20 cellular contexts compared by ENCODE assay signal in genomic region chr15:27176785-27177406, GRCh38.
DNase-seq lines count a peak whose midpoint lies in the region; ATAC-seq, FAIRE-seq and TF ChIP-seq lines count a peak whose summit lies in the region.
"Had no signal": no experiment of that assay in that cellular context is flagged by ENCODE, and none has a peak within 500 bp of the region (broad histone marks: within the 10 kb centered on the region; RNA-seq: fewer than 3 reads in every experiment).

No MANE protein-coding gene starts in this region.

- H2AFZ ChIP-seq in K562 (ENCODE audit: low read depth, low read length) = no peak overlapping the region
- no peak overlapping the region for H2AFZ ChIP-seq in HepG2 (ENCODE audit: low read length)

- TF ChIP-seq RAD21 in K562 (CRISPR knock-in tag; conservative IDR thresholded peaks at IDR 0.05 in 1 of 2, IDR thresholded peaks at IDR 0.05 in 1 of 2) (no peak), HepG2 (CRISPR knock-in tag; IDR thresholded peaks at IDR 0.05) (no peak)

- H3K9ac ChIP-seq in K562 (ENCODE audit: insufficient read depth in 1 of 2, low read depth in 2 of 2, low read length in 2 of 2) (no peak overlapping the region), HepG2 (ENCODE audit: insufficient read depth, low read depth, low read length) (no peak overlapping the region)
- H3K9ac ChIP-seq: KMS-11 had no signal

- DNase-seq in HT1080 (ENCODE audit: low read depth) = peak; percentile 63
- DNase-seq in RKO (ENCODE audit: low spot score) = peak; percentile 2
- peak in 1 of 4 experiments; percentile 21 for DNase-seq in K562 (ENCODE audit: extremely low read depth in 1 of 4, low spot score in 3 of 4)
- DNase-seq in foreskin keratinocyte = peak; percentile 0 to 2
- DNase-seq in HepG2 (ENCODE audit: low spot score) = no peak
- DNase-seq in NCI-H226 = no peak
- DNase-seq: C1 segment of cervical spinal cord; CD4-positive, CD25-positive, alpha-beta regulatory T cell; CD8-positive, alpha-beta memory T cell; COR-L47; DMS153; DMS79; GDM1; GOT3; H9 had no signal

- H3K36me3 ChIP-seq in K562 (ENCODE audit: control insufficient read depth, insufficient read depth, low read length) (no peaks in the 10 kb centered on the region; the same call in 2 of the 3 replicates), HepG2 (replicated peaks in 1 of 2; ENCODE audit: control insufficient read depth in 1 of 2, insufficient read depth in 2 of 2, low read length in 2 of 2) (no peaks in the 10 kb centered on the region)

- WGBS in K562 (ENCODE audit: insufficient coverage, low coverage, missing lambda C conversion rate) = 70% methylated on average over 4 of the region's 4 CpGs
- WGBS in HepG2 (ENCODE audit: low lambda C conversion rate) = 10% methylated on average over 3 of the region's 4 CpGs

- H3K27ac ChIP-seq in K562 (ENCODE audit: extremely low read depth, low read depth, low read length) = no peak overlapping the region; the same call in 2 of the 3 replicates
- no peak overlapping the region for H3K27ac ChIP-seq in foreskin keratinocyte
- no peak overlapping the region for H3K27ac ChIP-seq in HepG2 (ENCODE audit: extremely low read length, insufficient read depth, low read length)
- H3K27ac ChIP-seq: KMS-11 had no signal

- H3K9me3 ChIP-seq in K562 (replicated peaks; ENCODE audit: control insufficient read depth, insufficient read depth, low read depth, low read length) (peaks cover 5% of the 10 kb centered on the region; the same call in 1 of the 2 replicates), HepG2 (ENCODE audit: low read length) (peaks cover 68% of the 10 kb centered on the region)

- no peak for TF ChIP-seq CTCF in K562 (IDR thresholded peaks at IDR 0.05 in 2 of 3, conservative IDR thresholded peaks at IDR 0.05 in 1 of 3; ENCODE audit: insufficient read depth in 2 of 3, low read depth in 1 of 3, low read length in 3 of 3)
- no peak for TF ChIP-seq CTCF in foreskin keratinocyte (conservative IDR thresholded peaks at IDR 0.05)
- no peak for TF ChIP-seq CTCF in HepG2 (CRISPR knock-in tag; IDR thresholded peaks at IDR 0.05)

- no peak for TF ChIP-seq EP300 in K562 (IDR thresholded peaks at IDR 0.05; ENCODE audit: low read length)
- TF ChIP-seq EP300 in HepG2 (IDR thresholded peaks at IDR 0.05; ENCODE audit: low read depth in 2 of 2, low read length in 2 of 2) = no peak
- no peak for TF ChIP-seq EP300 in HepG2 (CRISPR knock-in tag; IDR thresholded peaks at IDR 0.05; ENCODE audit: borderline replicate concordance)

- no TSS peak for BruUV-seq in K562 (replicated peaks; lab: Mats Ljungman, UMichigan)
- BruUV-seq in HepG2 (replicated peaks; lab: Mats Ljungman, UMichigan) = no TSS peak

- ATAC-seq in K562 (no peak), foreskin keratinocyte (no peak), GM18873 (IDR thresholded peaks at IDR 0.05; ENCODE audit: low FRiP score, unreplicated experiment) (no peak), HepG2 (no peak)

- in situ Hi-C loops in K562 (cut with MboI) = no loop called here
- in situ Hi-C loops in HepG2 (cut with HindIII; ENCODE audit: extremely low pct_ligation_motif_present, low pct_unique_long_range_greater_than_20kb) = no loop called here

- H3K4me3 ChIP-seq in K562 (no peak overlapping the region), HepG2 (replicated peaks in 1 of 3; ENCODE audit: insufficient read depth in 1 of 3, low read depth in 2 of 3, low read length in 3 of 3) (no peak overlapping the region)

- no peaks in the 10 kb centered on the region for H3K9me1 ChIP-seq in K562 (ENCODE audit: control insufficient read depth, insufficient read depth, low read length)

- H3K4me2 ChIP-seq in K562 (ENCODE audit: insufficient read depth, low read length) = no peak overlapping the region
- H3K4me2 ChIP-seq in HepG2 (ENCODE audit: low read depth, low read length) = no peak overlapping the region
- H3K4me2 ChIP-seq: KMS-11 had no signal

- intact Hi-C loops in K562 (cut with micrococcal nuclease) = no loop called here
- intact Hi-C loops in HepG2 (cut with micrococcal nuclease; ENCODE audit: unreplicated experiment) = no loop called here

- no peaks in the 10 kb centered on the region for H4K20me1 ChIP-seq in K562 (replicated peaks; ENCODE audit: control insufficient read depth, insufficient read depth, low read length)
- H4K20me1 ChIP-seq in HepG2 (ENCODE audit: insufficient read depth, low read length) = no peaks in the 10 kb centered on the region

- no peaks in the 10 kb centered on the region for H3K27me3 ChIP-seq in K562 (ENCODE audit: control insufficient read depth in 2 of 2, insufficient read depth in 2 of 2, low read length in 2 of 2)
- no peaks in the 10 kb centered on the region for H3K27me3 ChIP-seq in foreskin keratinocyte
- no peaks in the 10 kb centered on the region for H3K27me3 ChIP-seq in HepG2 (ENCODE audit: control insufficient read depth in 1 of 2, insufficient read depth in 2 of 2, low read length in 2 of 2)

- CTCF ChIA-PET in K562 (lab: Yijun Ruan, JAX; ENCODE audit: low intra/inter-chr PET ratio) = no interaction called here
- CTCF ChIA-PET in HepG2 (lab: Yijun Ruan, JAX; ENCODE audit: low intra/inter-chr PET ratio, low total read pairs) = no interaction called here

- POLR2A ChIA-PET in K562 (lab: Yijun Ruan, JAX) = interaction anchor here (2.5 kb wide), 1 partner anchor 10 kb away, joined by 10 read pairs; no protein-coding TSS in a partner anchor
- POLR2A ChIA-PET in HepG2 (lab: Yijun Ruan, JAX) = no interaction called here

- H3K4me1 ChIP-seq in K562 (replicated peaks in 1 of 2; ENCODE audit: control insufficient read depth in 2 of 2, insufficient read depth in 2 of 2, low read length in 2 of 2) = peaks cover 0 to 19% of the 10 kb centered on the region in 2 experiments; a peak in 3 of 5 replicates
- no peaks in the 10 kb centered on the region for H3K4me1 ChIP-seq in foreskin keratinocyte
- H3K4me1 ChIP-seq in HepG2 (ENCODE audit: insufficient read depth, low read length) = no peaks in the 10 kb centered on the region

- no peak for TF ChIP-seq POLR2A in K562 (conservative IDR thresholded peaks at IDR 0.05)
- TF ChIP-seq POLR2A in HepG2 (IDR thresholded peaks at IDR 0.05; ENCODE audit: insufficient read depth in 1 of 2, low read depth in 2 of 2, low read length in 2 of 2) = no peak

- peaks cover 39% of the 10 kb centered on the region for H3K79me2 ChIP-seq in K562 (ENCODE audit: control insufficient read depth, insufficient read depth, low read length)
- H3K79me2 ChIP-seq in HepG2 (ENCODE audit: insufficient read depth, low read length) = no peaks in the 10 kb centered on the region

- FAIRE-seq in K562 (lab: Jason Lieb, UNC) (no peak), HepG2 (lab: Jason Lieb, UNC) (no peak)
- FAIRE-seq: D721Med, GM12892, GM18507 had no signal

TF ChIP-seq in K562, 482 proteins besides CTCF, POLR2A, EP300 and RAD21 (continues in another document):
- TF ChIP-seq SMARCE1 (IDR thresholded peaks at IDR 0.05) = no peak
- 0 out of 2 replicates have a peak, but pooled peaks have one; percentile 66 for TF ChIP-seq CBX1 (IDR thresholded peaks at IDR 0.05; ENCODE audit: low read depth)
- TF ChIP-seq NONO (IDR thresholded peaks at IDR 0.05; ENCODE audit: low read depth in 2 of 2, low read length in 1 of 2) = no peak
- no peak for TF ChIP-seq RBM15 (IDR thresholded peaks at IDR 0.05; ENCODE audit: insufficient read depth, low read length)
- no peak for TF ChIP-seq PCBP2 (IDR thresholded peaks at IDR 0.05; ENCODE audit: low read depth, low read length, poor library complexity, severe bottlenecking)
- TF ChIP-seq TRIM28 (IDR thresholded peaks at IDR 0.05) = peak; percentile 83; the same call in 1 of the 2 replicates
- no peak for TF ChIP-seq ZC3H11A (IDR thresholded peaks at IDR 0.05; ENCODE audit: low read depth, low read length)
- TF ChIP-seq ZNF197 (CRISPR knock-in tag; IDR thresholded peaks at IDR 0.05; ENCODE audit: low read depth) = no peak
- no peak for TF ChIP-seq JUN (IDR thresholded peaks at IDR 0.05; ENCODE audit: borderline replicate concordance, low read depth, low read length)
- no peak for TF ChIP-seq JUN (CRISPR knock-in tag; IDR thresholded peaks at IDR 0.05; ENCODE audit: borderline replicate concordance)
- no peak for TF ChIP-seq EWSR1 (IDR thresholded peaks at IDR 0.05; ENCODE audit: borderline replicate concordance, low read depth, partially characterized antibody)
- no peak for TF ChIP-seq ZEB2 (IDR thresholded peaks at IDR 0.05)
- TF ChIP-seq, protein P1, sequence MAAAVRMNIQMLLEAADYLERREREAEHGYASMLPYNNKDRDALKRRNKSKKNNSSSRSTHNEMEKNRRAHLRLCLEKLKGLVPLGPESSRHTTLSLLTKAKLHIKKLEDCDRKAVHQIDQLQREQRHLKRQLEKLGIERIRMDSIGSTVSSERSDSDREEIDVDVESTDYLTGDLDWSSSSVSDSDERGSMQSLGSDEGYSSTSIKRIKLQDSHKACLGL (CRISPR knock-in tag; IDR thresholded peaks at IDR 0.05; ENCODE audit: borderline replicate concordance, poor library complexity, severe bottlenecking) = no peak

TF ChIP-seq in HepG2, 621 proteins besides CTCF, POLR2A, EP300 and RAD21 (continues in another document):
- no peak for TF ChIP-seq SRSF1 (optimal IDR thresholded peaks at IDR 0.05; ENCODE audit: low read depth, low read length)
- no peak for TF ChIP-seq ZNF567 (CRISPR knock-in tag; IDR thresholded peaks at IDR 0.05; ENCODE audit: borderline replicate concordance)
- TF ChIP-seq RBAK (CRISPR knock-in tag; IDR thresholded peaks at IDR 0.05) = no peak
- no peak for TF ChIP-seq ZNF333 (CRISPR knock-in tag; IDR thresholded peaks at IDR 0.05; ENCODE audit: borderline replicate concordance)
- TF ChIP-seq MNT (IDR thresholded peaks at IDR 0.05) = no peak
- no peak for TF ChIP-seq ZNF552 (CRISPR knock-in tag; IDR thresholded peaks at IDR 0.05; ENCODE audit: borderline replicate concordance)
- no peak for TF ChIP-seq CBX2 (IDR thresholded peaks at IDR 0.05; ENCODE audit: low read depth, low read length)
- no peak for TF ChIP-seq CBX2 (CRISPR knock-in tag; IDR thresholded peaks at IDR 0.05; ENCODE audit: low read depth)

Comparison
In these comparisons a context has a peak if more than half of its experiments do, and no peak if none do; other contexts are left out.
1. DNase-seq: peak in HT1080 (single experiment), RKO (single experiment) and foreskin keratinocyte (2 of 2); none in HepG2 (single experiment) and NCI-H226 (single experiment).